ENCODE assay signal across 8 cellular contexts in the genomic region with DNA sequence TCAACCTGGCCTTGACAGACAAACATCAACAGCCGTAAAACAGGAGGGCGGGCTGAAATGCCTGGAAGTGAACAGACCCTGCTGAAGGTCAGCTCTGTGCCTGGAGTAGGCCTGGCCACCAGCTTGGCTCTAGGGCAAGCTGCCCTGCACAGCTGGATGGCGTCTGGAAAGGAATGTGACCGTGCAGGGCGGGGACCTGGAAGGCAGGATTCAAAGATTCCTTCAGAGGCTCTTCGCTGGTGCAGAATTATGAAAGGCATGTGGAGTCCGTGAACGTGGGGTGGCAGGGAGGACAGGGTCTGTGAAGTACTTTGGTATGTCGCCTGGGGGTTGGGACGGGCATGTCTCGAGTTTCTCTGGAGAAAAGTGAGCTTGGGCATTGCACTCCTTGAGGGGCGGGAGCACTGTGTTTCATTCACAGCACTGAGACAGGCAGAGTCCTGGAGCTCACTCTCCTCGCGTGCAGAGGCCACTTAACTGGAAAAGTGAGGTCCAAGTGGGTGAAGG. TPM values are rescaled to one million over a fixed set of nuclear protein-coding genes. Genes with fewer than 3 reads are reported as not detected.
A peak's percentile ranks its signal among the peaks of the same experiment; 100 is the strongest.
DNase-seq lines count a peak whose midpoint lies in the region; ATAC-seq and TF ChIP-seq lines count a peak whose summit lies in the region.

No MANE protein-coding gene starts in this region.

- no peak for ATAC-seq in GM19455 (IDR thresholded peaks at IDR 0.05; ENCODE audit: unreplicated experiment)
- no peak for ATAC-seq in HG02588 (IDR thresholded peaks at IDR 0.05; ENCODE audit: unreplicated experiment)

- peak overlapping the region; percentile 93 for H3K9ac ChIP-seq in Karpas-422 (ENCODE audit: low read length)
- peak overlapping the region; percentile 96 for H3K9ac ChIP-seq in mucosa of rectum (ENCODE audit: low read depth in 1 of 2, low read length in 2 of 2)

- H3K27ac ChIP-seq in Karpas-422 (ENCODE audit: low read length) (peak overlapping the region; percentile 45), mucosa of rectum (ENCODE audit: low read depth in 2 of 2, low read length in 2 of 2) (peak overlapping the region; percentile 84 to 94)

- H3K4me2 ChIP-seq in Karpas-422 (ENCODE audit: low read depth, low read length, poor library complexity, severe bottlenecking), result peak overlapping the region; percentile 91

- H3K9me3 ChIP-seq in Karpas-422 (ENCODE audit: low read length) (no peaks in the 10 kb centered on the region), mucosa of rectum (ENCODE audit: control insufficient read depth in 2 of 2, low read length in 2 of 2) (no peaks in the 10 kb centered on the region)

- no peaks in the 10 kb centered on the region for H3K9me2 ChIP-seq in Karpas-422 (replicated peaks; ENCODE audit: insufficient read depth, low read length)

- H3K4me3 ChIP-seq in Karpas-422 (ENCODE audit: low read length), result peak overlapping the region; percentile 95
- H3K4me3 ChIP-seq in choroid plexus epithelial cell (ENCODE audit: low read depth, low read length), result peak overlapping the region; percentile 95
- H3K4me3 ChIP-seq in mucosa of rectum (ENCODE audit: low read length in 2 of 2), result peak overlapping the region; percentile 97 to 99

- no peak overlapping the region for H2AFZ ChIP-seq in Karpas-422 (ENCODE audit: low read length)

- TF ChIP-seq CTCF in CD14-positive monocyte (IDR thresholded peaks at IDR 0.05) (no peak), choroid plexus epithelial cell (conservative IDR thresholded peaks at IDR 0.05; ENCODE audit: low read depth, low read length) (no peak)

- H3K4me1 ChIP-seq in Karpas-422 (ENCODE audit: low read length) (peaks cover 77% of the 10 kb centered on the region), mucosa of rectum (ENCODE audit: control insufficient read depth in 2 of 2, insufficient read depth in 2 of 2, low read length in 2 of 2) (peaks cover 56 to 64% of the 10 kb centered on the region in 2 donors)

- peaks cover 44 to 47% of the 10 kb centered on the region in 2 donors for H3K36me3 Mint-ChIP-seq in CD14-positive monocyte

- peaks cover 0 to 17% (median 8%) of the 10 kb centered on the region in 3 donors for H3K27me3 Mint-ChIP-seq in CD14-positive monocyte (ENCODE audit: low read depth in 3 of 3)

- H3K27ac Mint-ChIP-seq in CD14-positive monocyte, result peak overlapping the region in 6 of 7 donors; percentile 75 to 100 (median 90)

- H3K79me2 ChIP-seq in Karpas-422 (ENCODE audit: low read length), result peaks cover 53% of the 10 kb centered on the region

- intact Hi-C loops in CD14-positive monocyte (cut with micrococcal nuclease), result loop anchor here in 1 of 2 donors (2.0 kb wide), 1 partner anchor 14 kb away; no protein-coding TSS in a partner anchor

- H3K36me3 ChIP-seq in Karpas-422 (ENCODE audit: insufficient read depth, low read length), result peaks cover 15% of the 10 kb centered on the region; the same call in 1 of the 2 replicates
- H3K36me3 ChIP-seq in mucosa of rectum (ENCODE audit: control insufficient read depth in 2 of 2, insufficient read depth in 2 of 2, low read length in 2 of 2), result peaks cover 14 to 19% of the 10 kb centered on the region in 2 donors

- H3K27me3 ChIP-seq in Karpas-422 (ENCODE audit: low read length), result no peaks in the 10 kb centered on the region
- no peaks in the 10 kb centered on the region for H3K27me3 ChIP-seq in mucosa of rectum (ENCODE audit: control insufficient read depth in 2 of 2, insufficient read depth in 2 of 2, low read length in 2 of 2)

- peaks cover 77% of the 10 kb centered on the region for H3K4me1 Mint-ChIP-seq in CD14-positive monocyte

- peaks cover 0 to 5% (median 0%) of the 10 kb centered on the region in 7 donors for H3K9me3 Mint-ChIP-seq in CD14-positive monocyte

- H4K20me1 ChIP-seq in Karpas-422 (ENCODE audit: insufficient read depth, low read depth, low read length), result peaks cover 38% of the 10 kb centered on the region; the same call in 1 of the 2 replicates

- H3K4me3 Mint-ChIP-seq in CD14-positive monocyte, result peak overlapping the region; percentile 96 to 100

- DNase-seq in CD14-positive monocyte (ENCODE audit: low spot score) (no peak), Karpas-422 (no peak), choroid plexus epithelial cell (ENCODE audit: low read depth) (no peak), iPS-NIHi11 (ENCODE audit: low spot score) (no peak), NCI-H1417 (lab: John Stamatoyannopoulos, UW) (no peak)

RNA-seq across cellular contexts. Expression of a gene that starts 1.5 kb away (rescaled TPM):
- polyA plus RNA-seq in CD14-positive monocyte, result 10 to 100 TPM; 30.3 to 48.4 TPM
- total RNA-seq in Karpas-422 (2014; rRNA removed; shearing (Covaris generic); ENCODE audit: low replicate concordance), result 30.8 and 77.3 TPM in 2 replicates

RNA-seq across cellular contexts. Expression of a gene that starts 32.4 kb away (rescaled TPM):
- polyA plus RNA-seq in CD14-positive monocyte, result not detected
- total RNA-seq in Karpas-422 (2014; rRNA removed; shearing (Covaris generic); ENCODE audit: low replicate concordance), result 0.15 and 0.22 TPM in 2 replicates

RNA-seq across cellular contexts. Expression of a gene that starts 40.1 kb away (rescaled TPM):
- polyA plus RNA-seq in CD14-positive monocyte, result 1 to 10 TPM; 2.6 to 4.0 TPM
- total RNA-seq in Karpas-422 (2014; rRNA removed; shearing (Covaris generic); ENCODE audit: low replicate concordance), result 16.2 and 24.6 TPM in 2 replicates

RNA-seq across cellular contexts. Expression of a gene that starts 47.6 kb away (rescaled TPM):
- 1 to 10 TPM; 9.0 to 9.4 TPM for polyA plus RNA-seq in CD14-positive monocyte
- total RNA-seq in Karpas-422 (2014; rRNA removed; shearing (Covaris generic); ENCODE audit: low replicate concordance), result 1.8 and 7.5 TPM in 2 replicates

RNA-seq across cellular contexts. Expression of a gene that starts 58.8 kb away (rescaled TPM):
- polyA plus RNA-seq in CD14-positive monocyte, result not detected
- total RNA-seq in Karpas-422 (2014; rRNA removed; shearing (Covaris generic); ENCODE audit: low replicate concordance), result not detected in 2 replicates
